ENCODE assay signal across 12 cellular contexts in the genomic region with DNA sequence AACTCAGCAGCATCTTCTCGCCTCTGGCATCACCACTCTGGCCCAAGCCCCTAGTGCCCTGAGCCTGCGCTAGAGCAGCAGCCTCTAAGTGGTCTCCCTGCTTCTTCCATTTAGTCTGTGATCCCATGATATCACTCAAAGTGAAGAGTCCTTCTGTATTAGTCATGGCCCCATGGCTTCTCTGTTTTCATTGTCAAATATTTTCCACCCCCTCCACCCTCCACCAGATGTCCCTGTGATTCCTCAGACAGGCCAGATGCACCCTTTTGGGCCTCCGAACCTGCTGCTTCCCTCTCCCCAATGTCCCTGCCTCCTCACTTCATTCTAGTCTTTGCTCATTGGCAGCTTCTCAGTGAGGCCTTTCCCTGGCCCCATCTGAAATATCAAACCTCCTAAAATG.
DNase-seq lines count a peak whose midpoint lies in the region; ATAC-seq and TF ChIP-seq lines count a peak whose summit lies in the region.
"Had no signal": no experiment of that assay in that cellular context is flagged by ENCODE, and none has a peak within 500 bp of the region (broad histone marks: within the 10 kb centered on the region; RNA-seq: fewer than 3 reads in every experiment).

No MANE protein-coding gene starts in this region.

- no peaks in the 10 kb centered on the region for H3K79me1 ChIP-seq in IMR-90 (ENCODE audit: low read depth in 1 of 2, low read length in 2 of 2)

- no peak overlapping the region for H3K4me2 ChIP-seq in IMR-90 (ENCODE audit: low read depth, low read length)

- CTCF ChIA-PET in IMR-90 (lab: Yijun Ruan, JAX), result no interaction called here

- intact Hi-C loops in IMR-90 (cut with micrococcal nuclease), result no loop called here
- intact Hi-C loops in lower leg skin (cut with DNase I; ENCODE audit: low total_unique reads), result no loop called here

- H3K27ac ChIP-seq in IMR-90 (ENCODE audit: insufficient read depth, low read length), result no peak overlapping the region; the same call in 1 of the 2 replicates

- ATAC-seq in IMR-90 (ENCODE audit: low read depth) (peak; percentile 63), HG02588 (IDR thresholded peaks at IDR 0.05; ENCODE audit: unreplicated experiment) (no peak)
- ATAC-seq: activated CD4-positive, alpha-beta T cell treated with anti-CD3 and anti-CD28 coated beads for 36 hours had no signal

- H3K9ac ChIP-seq in IMR-90 (ENCODE audit: low read depth, low read length), result no peak overlapping the region

- H3K56ac ChIP-seq in IMR-90 (ENCODE audit: extremely low read depth, insufficient read depth, low read length), result no peak overlapping the region

- DNase-seq in EH (ENCODE audit: low read depth), result peak; percentile 88
- peak; percentile 60 for DNase-seq in IMR-90
- no peak for DNase-seq in chondrocyte (ENCODE audit: low spot score)
- peak; percentile 56 for DNase-seq in myocyte (ENCODE audit: low read depth)
- no peak for DNase-seq in NCI-H146 (lab: John Stamatoyannopoulos, UW)
- no peak for DNase-seq in lower leg skin (ENCODE audit: low spot score in 2 of 2)
- no peak for DNase-seq in COLO829 (ENCODE audit: low spot score)
- DNase-seq: activated CD4-positive, alpha-beta T cell treated with anti-CD3 and anti-CD28 coated beads for 36 hours; activated T-cell treated with anti-CD3 and anti-CD28 coated beads, Interleukin-2, amount 50 U/mL, for 72 hours; NCI-H187; trophoblast cell had no signal

- H3K27ac Mint-ChIP-seq in chondrocyte (ENCODE audit: unreplicated experiment), result peak overlapping the region; percentile 8
- H3K27ac Mint-ChIP-seq: activated CD4-positive, alpha-beta T cell treated with anti-CD3 and anti-CD28 coated beads for 36 hours; activated T-cell treated with anti-CD3 and anti-CD28 coated beads, Interleukin-2, amount 50 U/mL, for 72 hours had no signal

- no peak overlapping the region for H4K8ac ChIP-seq in IMR-90 (ENCODE audit: low read depth in 2 of 2, low read length in 2 of 2)

- TF ChIP-seq CTCF in IMR-90 (conservative IDR thresholded peaks at IDR 0.05; ENCODE audit: low read depth, low read length), result peak; percentile 36
- TF ChIP-seq CTCF in chondrocyte (IDR thresholded peaks at IDR 0.05), result peak; percentile 44
- no peak for TF ChIP-seq CTCF in lower leg skin (IDR thresholded peaks at IDR 0.05)

- no peaks in the 10 kb centered on the region for H3K36me3 ChIP-seq in IMR-90 (ENCODE audit: control insufficient read depth, insufficient read depth, low read length)

- no peak overlapping the region for H2BK20ac ChIP-seq in IMR-90 (ENCODE audit: low read depth, low read length)

- no peak overlapping the region for H3K14ac ChIP-seq in IMR-90 (replicated peaks; ENCODE audit: low read depth, low read length)

- H4K5ac ChIP-seq in IMR-90 (ENCODE audit: low read depth, low read length), result no peak overlapping the region

- in situ Hi-C loops in IMR-90 (cut with MboI; ENCODE audit: low sequenced_read_pairs), result no loop called here

- no peaks in the 10 kb centered on the region for H3K9me3 Mint-ChIP-seq in chondrocyte (ENCODE audit: low read depth)

- no peaks in the 10 kb centered on the region for H4K20me1 ChIP-seq in IMR-90 (ENCODE audit: insufficient read depth, low read length)

- H3K4me1 ChIP-seq in IMR-90 (ENCODE audit: control insufficient read depth, insufficient read depth, low read length), result peaks cover 3% of the 10 kb centered on the region; the same call in 1 of the 2 replicates

- H2AK9ac ChIP-seq in IMR-90 (replicated peaks; ENCODE audit: low read depth, low read length, poor library complexity), result no peak overlapping the region

- H3K23ac ChIP-seq in IMR-90 (ENCODE audit: low read depth, low read length), result no peak overlapping the region

- H3K4me3 ChIP-seq in IMR-90 (ENCODE audit: insufficient read depth, low read depth, low read length), result no peak overlapping the region
- no peak overlapping the region for H3K4me3 ChIP-seq in lower leg skin (ENCODE audit: low read depth, poor library complexity, severe bottlenecking)

- BruUV-seq in IMR-90 (replicated peaks; lab: Mats Ljungman, UMichigan), result no TSS peak

- dilution Hi-C loops in IMR-90 (cut with HindIII; ENCODE audit: low sequenced_read_pairs, unreplicated experiment), result no loop called here

- POLR2A ChIA-PET in IMR-90 (lab: Charles Lee; ENCODE audit: unreplicated experiment), result no interaction called here

- H2AFZ ChIP-seq in IMR-90 (replicated peaks; ENCODE audit: low read length, poor library complexity), result no peak overlapping the region

- TF ChIP-seq RAD21 in IMR-90 (IDR thresholded peaks at IDR 0.05; ENCODE audit: low read length), result peak; percentile 44

- H3K4me1 Mint-ChIP-seq in chondrocyte (ENCODE audit: low read depth), result peaks cover 19% of the 10 kb centered on the region
- H3K4me1 Mint-ChIP-seq: activated CD4-positive, alpha-beta T cell treated with anti-CD3 and anti-CD28 coated beads for 36 hours had no signal

- no peak overlapping the region for H4K91ac ChIP-seq in IMR-90 (ENCODE audit: insufficient read depth, low read depth, low read length)

- H2BK15ac ChIP-seq in IMR-90 (ENCODE audit: low read depth, low read length), result no peak overlapping the region

- no peaks in the 10 kb centered on the region for H3K9me3 ChIP-seq in IMR-90 (ENCODE audit: control insufficient read depth, insufficient read depth, low read length)

- H3K18ac ChIP-seq in IMR-90 (ENCODE audit: low read depth, low read length), result no peak overlapping the region

- no peak overlapping the region for H2BK5ac ChIP-seq in IMR-90 (ENCODE audit: low read depth, low read length, poor library complexity, severe bottlenecking)

- no peak overlapping the region for H3K4me3 Mint-ChIP-seq in chondrocyte (ENCODE audit: unreplicated experiment)
- H3K4me3 Mint-ChIP-seq: activated CD4-positive, alpha-beta T cell treated with anti-CD3 and anti-CD28 coated beads for 36 hours; activated T-cell treated with anti-CD3 and anti-CD28 coated beads, Interleukin-2, amount 50 U/mL, for 72 hours had no signal

- peaks cover 3% of the 10 kb centered on the region for H3K27me3 Mint-ChIP-seq in chondrocyte (ENCODE audit: low read depth)

- H2AK5ac ChIP-seq in IMR-90 (ENCODE audit: low read depth, low read length), result no peak overlapping the region

- no peak overlapping the region for H2BK120ac ChIP-seq in IMR-90 (ENCODE audit: low read depth, low read length)

- no peaks in the 10 kb centered on the region for H3K9me1 ChIP-seq in IMR-90 (ENCODE audit: insufficient read depth, low read length)

- no peaks in the 10 kb centered on the region for H3K27me3 ChIP-seq in IMR-90 (ENCODE audit: control insufficient read depth, insufficient read depth, low read length)

- WGBS in IMR-90 (ENCODE audit: extremely low coverage in 2 of 2, insufficient read length in 1 of 2), 2 experiments, result 20% methylated on average over 1 of the region's 3 CpGs; no CpG with 5 or more reads in 1 of the 2 experiments
- WGBS in lower leg skin, 2 donors, result 88 to 93% methylated on average over 3 of the region's 3 CpGs

- no peak for TF ChIP-seq POLR2A in IMR-90 (IDR thresholded peaks at IDR 0.05; ENCODE audit: low read depth, low read length)
- TF ChIP-seq POLR2A in lower leg skin (IDR thresholded peaks at IDR 0.05), result no peak

- H3K4ac ChIP-seq in IMR-90 (ENCODE audit: low read depth, low read length), result no peak overlapping the region

- no peaks in the 10 kb centered on the region for H3K36me3 Mint-ChIP-seq in chondrocyte (ENCODE audit: low read depth)

TF ChIP-seq in IMR-90, 13 proteins besides CTCF, POLR2A, EP300 and RAD21:
- TF ChIP-seq RFX5 (IDR thresholded peaks at IDR 0.05; ENCODE audit: low read depth, low read length) (no peak), FOS (IDR thresholded peaks at IDR 0.05; ENCODE audit: low read depth, low read length) (no peak), SMC3 (IDR thresholded peaks at IDR 0.05; ENCODE audit: low read depth, low read length) (peak; percentile 38; the same call in 1 of the 2 replicates), RCOR1 (IDR thresholded peaks at IDR 0.05; ENCODE audit: insufficient replicate concordance, low read length) (peak; percentile 27)

Comparison
In these comparisons a context has a peak if more than half of its experiments do, and no peak if none do; other contexts are left out.
1. DNase-seq: peak in EH (single experiment), IMR-90 (single experiment) and myocyte (single experiment); none in chondrocyte (single experiment), NCI-H146 (single experiment), lower leg skin (0 of 2) and COLO829 (single experiment).
2. CTCF ChIP-seq: peak in IMR-90 (single experiment) and chondrocyte (single experiment); none in lower leg skin (0 of 3).